1 cellular context compared by ENCODE assay signal in the genomic region with DNA sequence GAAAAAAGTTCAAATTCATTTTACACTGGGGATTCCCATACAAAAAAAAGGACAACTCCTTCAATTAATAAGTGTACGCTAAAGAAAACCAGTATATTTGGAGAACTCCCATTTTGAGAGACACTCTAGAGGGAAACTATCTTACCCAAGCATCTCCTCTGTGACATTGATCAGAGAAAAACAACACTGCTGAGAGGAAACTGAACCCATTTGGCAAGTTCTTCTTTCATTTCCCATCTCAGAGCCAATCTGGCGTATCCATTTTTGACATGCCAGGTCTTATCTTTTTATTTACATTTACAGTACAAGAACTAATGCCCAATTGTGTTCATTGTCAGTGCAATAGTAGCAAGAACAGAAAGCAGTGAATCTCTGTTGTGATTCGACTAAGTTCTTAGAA.
TF ChIP-seq lines count a peak whose summit lies in the region.

No MANE protein-coding gene starts in this region.

TF ChIP-seq in HepG2, 621 proteins besides CTCF, POLR2A, EP300 and RAD21:
- TF ChIP-seq NR2C2 (CRISPR knock-in tag; IDR thresholded peaks at IDR 0.05; ENCODE audit: borderline replicate concordance) (no peak), IKZF1 (IDR thresholded peaks at IDR 0.05) (no peak), ZNF329 (CRISPR knock-in tag; IDR thresholded peaks at IDR 0.05; ENCODE audit: low read depth) (no peak), FOXA3 (CRISPR knock-in tag; IDR thresholded peaks at IDR 0.05) (no peak), RAD51 (IDR thresholded peaks at IDR 0.05; ENCODE audit: borderline replicate concordance) (no peak), ZSCAN21 (CRISPR knock-in tag; IDR thresholded peaks at IDR 0.05; ENCODE audit: borderline replicate concordance) (no peak), MLLT10 (CRISPR knock-in tag; IDR thresholded peaks at IDR 0.05) (no peak), ZNF296 (CRISPR knock-in tag; conservative IDR thresholded peaks at IDR 0.05) (no peak), ZNF331 (CRISPR knock-in tag; IDR thresholded peaks at IDR 0.05) (no peak), ZNF878 (CRISPR knock-in tag; IDR thresholded peaks at IDR 0.05) (no peak), ARID2 (CRISPR knock-in tag; IDR thresholded peaks at IDR 0.05; ENCODE audit: borderline replicate concordance) (no peak), PPARG (CRISPR knock-in tag; conservative IDR thresholded peaks at IDR 0.05) (no peak), ZNF720 (CRISPR knock-in tag; IDR thresholded peaks at IDR 0.05) (no peak)
- TF ChIP-seq, protein P1, sequence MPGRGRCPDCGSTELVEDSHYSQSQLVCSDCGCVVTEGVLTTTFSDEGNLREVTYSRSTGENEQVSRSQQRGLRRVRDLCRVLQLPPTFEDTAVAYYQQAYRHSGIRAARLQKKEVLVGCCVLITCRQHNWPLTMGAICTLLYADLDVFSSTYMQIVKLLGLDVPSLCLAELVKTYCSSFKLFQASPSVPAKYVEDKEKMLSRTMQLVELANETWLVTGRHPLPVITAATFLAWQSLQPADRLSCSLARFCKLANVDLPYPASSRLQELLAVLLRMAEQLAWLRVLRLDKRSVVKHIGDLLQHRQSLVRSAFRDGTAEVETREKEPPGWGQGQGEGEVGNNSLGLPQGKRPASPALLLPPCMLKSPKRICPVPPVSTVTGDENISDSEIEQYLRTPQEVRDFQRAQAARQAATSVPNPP (CRISPR knock-in tag; IDR thresholded peaks at IDR 0.05) = no peak
- TF ChIP-seq, protein P2, sequence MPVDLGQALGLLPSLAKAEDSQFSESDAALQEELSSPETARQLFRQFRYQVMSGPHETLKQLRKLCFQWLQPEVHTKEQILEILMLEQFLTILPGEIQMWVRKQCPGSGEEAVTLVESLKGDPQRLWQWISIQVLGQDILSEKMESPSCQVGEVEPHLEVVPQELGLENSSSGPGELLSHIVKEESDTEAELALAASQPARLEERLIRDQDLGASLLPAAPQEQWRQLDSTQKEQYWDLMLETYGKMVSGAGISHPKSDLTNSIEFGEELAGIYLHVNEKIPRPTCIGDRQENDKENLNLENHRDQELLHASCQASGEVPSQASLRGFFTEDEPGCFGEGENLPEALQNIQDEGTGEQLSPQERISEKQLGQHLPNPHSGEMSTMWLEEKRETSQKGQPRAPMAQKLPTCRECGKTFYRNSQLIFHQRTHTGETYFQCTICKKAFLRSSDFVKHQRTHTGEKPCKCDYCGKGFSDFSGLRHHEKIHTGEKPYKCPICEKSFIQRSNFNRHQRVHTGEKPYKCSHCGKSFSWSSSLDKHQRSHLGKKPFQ (CRISPR knock-in tag; IDR thresholded peaks at IDR 0.05; ENCODE audit: insufficient replicate concordance) = no peak
- TF ChIP-seq, protein P3, sequence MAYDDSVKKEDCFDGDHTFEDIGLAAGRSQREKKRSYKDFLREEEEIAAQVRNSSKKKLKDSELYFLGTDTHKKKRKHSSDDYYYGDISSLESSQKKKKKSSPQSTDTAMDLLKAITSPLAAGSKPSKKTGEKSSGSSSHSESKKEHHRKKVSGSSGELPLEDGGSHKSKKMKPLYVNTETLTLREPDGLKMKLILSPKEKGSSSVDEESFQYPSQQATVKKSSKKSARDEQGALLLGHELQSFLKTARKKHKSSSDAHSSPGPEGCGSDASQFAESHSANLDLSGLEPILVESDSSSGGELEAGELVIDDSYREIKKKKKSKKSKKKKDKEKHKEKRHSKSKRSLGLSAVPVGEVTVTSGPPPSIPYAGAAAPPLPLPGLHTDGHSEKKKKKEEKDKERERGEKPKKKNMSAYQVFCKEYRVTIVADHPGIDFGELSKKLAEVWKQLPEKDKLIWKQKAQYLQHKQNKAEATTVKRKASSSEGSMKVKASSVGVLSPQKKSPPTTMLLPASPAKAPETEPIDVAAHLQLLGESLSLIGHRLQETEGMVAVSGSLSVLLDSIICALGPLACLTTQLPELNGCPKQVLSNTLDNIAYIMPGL (CRISPR knock-in tag; IDR thresholded peaks at IDR 0.05; ENCODE audit: borderline replicate concordance in 1 of 2, low read depth in 1 of 2) = no peak
- TF ChIP-seq, protein P4, sequence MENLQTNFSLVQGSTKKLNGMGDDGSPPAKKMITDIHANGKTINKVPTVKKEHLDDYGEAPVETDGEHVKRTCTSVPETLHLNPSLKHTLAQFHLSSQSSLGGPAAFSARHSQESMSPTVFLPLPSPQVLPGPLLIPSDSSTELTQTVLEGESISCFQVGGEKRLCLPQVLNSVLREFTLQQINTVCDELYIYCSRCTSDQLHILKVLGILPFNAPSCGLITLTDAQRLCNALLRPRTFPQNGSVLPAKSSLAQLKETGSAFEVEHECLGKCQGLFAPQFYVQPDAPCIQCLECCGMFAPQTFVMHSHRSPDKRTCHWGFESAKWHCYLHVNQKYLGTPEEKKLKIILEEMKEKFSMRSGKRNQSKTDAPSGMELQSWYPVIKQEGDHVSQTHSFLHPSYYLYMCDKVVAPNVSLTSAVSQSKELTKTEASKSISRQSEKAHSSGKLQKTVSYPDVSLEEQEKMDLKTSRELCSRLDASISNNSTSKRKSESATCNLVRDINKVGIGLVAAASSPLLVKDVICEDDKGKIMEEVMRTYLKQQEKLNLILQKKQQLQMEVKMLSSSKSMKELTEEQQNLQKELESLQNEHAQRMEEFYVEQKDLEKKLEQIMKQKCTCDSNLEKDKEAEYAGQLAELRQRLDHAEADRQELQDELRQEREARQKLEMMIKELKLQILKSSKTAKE (CRISPR knock-in tag; IDR thresholded peaks at IDR 0.05; ENCODE audit: borderline replicate concordance) = no peak
- TF ChIP-seq, protein P5, sequence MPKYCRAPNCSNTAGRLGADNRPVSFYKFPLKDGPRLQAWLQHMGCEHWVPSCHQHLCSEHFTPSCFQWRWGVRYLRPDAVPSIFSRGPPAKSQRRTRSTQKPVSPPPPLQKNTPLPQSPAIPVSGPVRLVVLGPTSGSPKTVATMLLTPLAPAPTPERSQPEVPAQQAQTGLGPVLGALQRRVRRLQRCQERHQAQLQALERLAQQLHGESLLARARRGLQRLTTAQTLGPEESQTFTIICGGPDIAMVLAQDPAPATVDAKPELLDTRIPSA (CRISPR knock-in tag; IDR thresholded peaks at IDR 0.05; ENCODE audit: borderline replicate concordance) = no peak
- TF ChIP-seq, protein P6, sequence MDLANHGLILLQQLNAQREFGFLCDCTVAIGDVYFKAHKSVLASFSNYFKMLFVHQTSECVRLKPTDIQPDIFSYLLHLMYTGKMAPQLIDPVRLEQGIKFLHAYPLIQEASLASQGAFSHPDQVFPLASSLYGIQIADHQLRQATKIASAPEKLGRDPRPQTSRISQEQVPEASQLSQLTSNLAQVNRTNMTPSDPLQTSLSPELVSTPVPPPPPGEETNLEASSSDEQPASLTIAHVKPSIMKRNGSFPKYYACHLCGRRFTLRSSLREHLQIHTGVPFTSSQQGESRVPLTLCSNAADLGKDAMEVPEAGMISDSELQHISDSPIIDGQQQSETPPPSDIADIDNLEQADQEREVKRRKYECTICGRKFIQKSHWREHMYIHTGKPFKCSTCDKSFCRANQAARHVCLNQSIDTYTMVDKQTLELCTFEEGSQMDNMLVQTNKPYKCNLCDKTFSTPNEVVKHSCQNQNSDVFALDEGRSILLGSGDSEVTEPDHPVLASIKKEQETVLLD (CRISPR knock-in tag; IDR thresholded peaks at IDR 0.05; ENCODE audit: low read depth) = no peak
